In the genomic region with DNA sequence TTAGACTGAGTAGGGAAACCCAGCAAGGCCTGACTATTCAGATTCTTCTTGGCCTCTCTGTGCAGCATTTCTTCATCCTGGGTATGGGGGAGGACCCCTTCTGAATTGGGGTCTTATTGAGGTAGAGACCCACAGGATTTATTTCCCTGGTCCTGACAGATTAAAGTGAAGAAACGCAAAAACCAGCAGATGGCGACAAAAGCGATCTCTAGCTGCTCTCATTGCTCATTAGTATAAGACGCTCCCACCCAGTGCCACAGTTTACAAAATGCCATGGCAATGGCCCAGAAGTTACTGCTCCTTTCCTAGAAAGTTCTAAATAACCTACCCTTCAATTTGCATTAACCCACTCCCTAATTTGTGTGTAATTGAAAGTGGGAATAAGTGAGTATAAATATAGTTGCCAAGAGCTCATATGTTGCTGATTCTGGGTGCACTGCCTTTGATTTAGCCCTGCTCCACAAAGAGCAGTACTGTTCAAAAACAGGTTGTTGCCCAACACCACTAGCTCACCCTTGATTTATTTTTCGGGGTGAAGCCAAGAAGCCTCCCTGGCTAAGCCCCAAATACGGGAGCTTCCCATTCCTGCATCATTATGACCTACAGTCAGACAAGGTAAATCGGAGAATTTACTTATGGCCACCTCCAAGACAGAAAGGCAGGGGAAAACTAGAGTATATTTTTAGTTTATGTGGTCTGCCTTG, we compare ENCODE assay signal across 7 cellular contexts. TPM values are rescaled to one million over a fixed set of nuclear protein-coding genes. Genes with fewer than 3 reads are reported as not detected.
DNase-seq lines count a peak whose midpoint lies in the region; ATAC-seq, FAIRE-seq and TF ChIP-seq lines count a peak whose summit lies in the region.

No MANE protein-coding gene starts in this region.

- no peak overlapping the region for H3K4me2 ChIP-seq in keratinocyte (ENCODE audit: control insufficient read depth, extremely low read depth, insufficient read depth, low read depth, low read length)

- H3K9ac ChIP-seq in keratinocyte (ENCODE audit: control insufficient read depth, extremely low read depth, insufficient read depth, low read length), result no peak overlapping the region

- H3K4me3 ChIP-seq in keratinocyte (ENCODE audit: control insufficient read depth in 2 of 3, extremely low read depth in 1 of 3, insufficient read depth in 2 of 3, low read depth in 1 of 3, low read length in 3 of 3), result no peak overlapping the region

- no peaks in the 10 kb centered on the region for H3K9me1 ChIP-seq in keratinocyte (ENCODE audit: control insufficient read depth, extremely low read depth, insufficient read depth, low read length)

- H2AFZ ChIP-seq in keratinocyte (ENCODE audit: control insufficient read depth, low read length), result no peak overlapping the region

- H3K4me1 ChIP-seq in keratinocyte (ENCODE audit: control insufficient read depth, extremely low read depth, insufficient read depth, low read length), result peaks cover 3% of the 10 kb centered on the region

- H3K79me2 ChIP-seq in keratinocyte (ENCODE audit: control insufficient read depth, insufficient read depth, low read length), result no peaks in the 10 kb centered on the region

- no peaks in the 10 kb centered on the region for H3K9me3 ChIP-seq in keratinocyte (ENCODE audit: control insufficient read depth, low read depth, low read length)

- no peak for FAIRE-seq in RCC 7860 (lab: Jason Lieb, UNC)
- FAIRE-seq in keratinocyte (lab: Jason Lieb, UNC), result no peak

- TF ChIP-seq CTCF in keratinocyte (optimal IDR thresholded peaks at IDR 0.05 in 1 of 3, IDR thresholded peaks at IDR 0.05 in 1 of 3, conservative IDR thresholded peaks at IDR 0.05 in 1 of 3; ENCODE audit: extremely low read depth in 1 of 3, insufficient read depth in 2 of 3, low read length in 3 of 3), result peak; percentile 27 to 61 (median 55)

- ATAC-seq in HG03342 (IDR thresholded peaks at IDR 0.05; ENCODE audit: unreplicated experiment) (peak; percentile 37), HG03108 (IDR thresholded peaks at IDR 0.05; ENCODE audit: unreplicated experiment) (no peak)

- no peaks in the 10 kb centered on the region for H3K27me3 ChIP-seq in keratinocyte (ENCODE audit: control insufficient read depth, extremely low read depth, insufficient read depth, low read length)

- H4K20me1 ChIP-seq in keratinocyte (ENCODE audit: control insufficient read depth, extremely low read depth, insufficient read depth, low read length), result no peaks in the 10 kb centered on the region

- H3K36me3 ChIP-seq in keratinocyte (ENCODE audit: control insufficient read depth in 2 of 2, extremely low read depth in 1 of 2, insufficient read depth in 2 of 2, low read length in 2 of 2), result no peaks in the 10 kb centered on the region

- H3K27ac ChIP-seq in keratinocyte (ENCODE audit: control insufficient read depth, insufficient read depth, low read length), result no peak overlapping the region

- peak; percentile 62 for DNase-seq in ELR (ENCODE audit: low read depth)
- peak; percentile 4 for DNase-seq in RCC 7860 (ENCODE audit: low spot score)
- DNase-seq in astrocyte of the hippocampus (ENCODE audit: low read depth, low spot score), result peak; percentile 63
- DNase-seq in keratinocyte (ENCODE audit: low read depth, low spot score), result no peak
- peak; percentile 16 for DNase-seq in stimulated activated CD8-positive, alpha-beta memory T cell treated with anti-CD3 and anti-CD28 coated beads, Interleukin-15, amount 100 ng/mL, for 1 hour (ENCODE audit: low read depth)

- dilution Hi-C loops in keratinocyte (cut with MboI; ENCODE audit: extremely low pct_ligation_motif_present, low sequenced_read_pairs), result no loop called here

RNA-seq across cellular contexts. Expression of a gene that starts 3.7 kb away (rescaled TPM):
- polyA plus RNA-seq in keratinocyte, result 11.8 to 20.0 TPM (median 14.3 TPM) in 3 replicates
- polyA plus RNA-seq in keratinocyte (2011; ENCODE audit: low read depth), result 14.1 TPM
- polyA plus RNA-seq in keratinocyte (2011; cell fraction: cytosol; rRNA removed), result 16.9 and 26.4 TPM in 2 replicates
- 9.4 and 13.4 TPM in 2 replicates for polyA plus RNA-seq in keratinocyte (2011; cell fraction: nucleus; rRNA removed)
- 11.0 and 14.7 TPM in 2 replicates for polyA plus RNA-seq in keratinocyte (2012; ENCODE audit: low replicate concordance)
- polyA minus RNA-seq in keratinocyte, result 0.79 to 3.7 TPM (median 2.0 TPM) in 3 replicates
- polyA minus RNA-seq in keratinocyte (2011; cell fraction: cytosol; rRNA and poly(A)+ RNA removed), result 9.0 TPM
- 0.95 and 4.8 TPM in 2 replicates for polyA minus RNA-seq in keratinocyte (2011; cell fraction: nucleus; rRNA and poly(A)+ RNA removed)

RNA-seq across cellular contexts. Expression of a gene that starts 43.8 kb away (rescaled TPM):
- polyA plus RNA-seq in keratinocyte, result 45.6 to 84.7 TPM (median 53.6 TPM) in 3 replicates
- polyA plus RNA-seq in keratinocyte (2011; ENCODE audit: low read depth), result 15.9 TPM
- polyA plus RNA-seq in keratinocyte (2011; cell fraction: cytosol; rRNA removed), result 62.1 and 93.7 TPM in 2 replicates
- 28.4 and 42.3 TPM in 2 replicates for polyA plus RNA-seq in keratinocyte (2011; cell fraction: nucleus; rRNA removed)
- polyA plus RNA-seq in keratinocyte (2012; ENCODE audit: low replicate concordance), result 33.3 and 60.6 TPM in 2 replicates
- polyA minus RNA-seq in keratinocyte, result 2.1 to 18.6 TPM (median 10.2 TPM) in 3 replicates
- polyA minus RNA-seq in keratinocyte (2011; cell fraction: cytosol; rRNA and poly(A)+ RNA removed), result 11.1 TPM
- 4.7 and 12.5 TPM in 2 replicates for polyA minus RNA-seq in keratinocyte (2011; cell fraction: nucleus; rRNA and poly(A)+ RNA removed)
